In the genomic region with DNA sequence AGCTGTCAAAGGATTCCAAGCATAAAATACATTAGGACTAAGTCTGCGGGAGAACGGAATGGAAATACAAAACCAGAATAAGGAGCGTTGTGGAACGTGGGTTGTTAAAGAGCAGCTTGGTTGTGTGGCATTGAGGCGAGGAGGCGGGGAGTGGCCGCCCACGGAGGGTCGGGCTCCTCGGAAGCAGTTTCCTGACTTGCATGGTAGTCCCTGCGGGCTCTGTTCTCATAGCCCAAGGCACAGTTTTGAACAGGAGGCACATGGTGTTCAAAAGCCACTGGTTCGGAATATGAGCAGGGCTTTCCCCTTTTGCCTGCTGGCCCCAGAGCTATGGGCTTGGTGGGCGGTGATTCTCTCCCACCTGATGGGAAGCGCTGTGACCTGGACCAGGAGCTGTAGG, we compare ENCODE assay signal across 15 cellular contexts. TPM values are rescaled to one million over a fixed set of nuclear protein-coding genes. Genes with fewer than 3 reads are reported as not detected.
DNase-seq lines count a peak whose midpoint lies in the region; ATAC-seq and TF ChIP-seq lines count a peak whose summit lies in the region.
"Had no signal": no experiment of that assay in that cellular context is flagged by ENCODE, and none has a peak within 500 bp of the region (broad histone marks: within the 10 kb centered on the region; RNA-seq: fewer than 3 reads in every experiment).

No MANE protein-coding gene starts in this region.

- no peak overlapping the region for H3K4me3 ChIP-seq in Panc1 (ENCODE audit: low read depth in 2 of 2, low read length in 2 of 2)
- H3K4me3 ChIP-seq in sigmoid colon = no peak overlapping the region
- no peak overlapping the region for H3K4me3 ChIP-seq in breast epithelium
- H3K4me3 ChIP-seq: GM23248 had no signal

- H3K27me3 ChIP-seq in Panc1 (ENCODE audit: control insufficient read depth, insufficient read depth, low read length) (no peaks in the 10 kb centered on the region), sigmoid colon (no peaks in the 10 kb centered on the region), breast epithelium (no peaks in the 10 kb centered on the region)
- H3K27me3 ChIP-seq: BE2C had no signal

- TF ChIP-seq POLR2A in sigmoid colon (IDR thresholded peaks at IDR 0.05) = no peak
- TF ChIP-seq POLR2A in breast epithelium (IDR thresholded peaks at IDR 0.05) = no peak

- TF ChIP-seq EP300 in sigmoid colon (IDR thresholded peaks at IDR 0.05) = no peak

- H3K36me3 ChIP-seq in Panc1 (ENCODE audit: control insufficient read depth, insufficient read depth, low read length) (peaks cover 4% of the 10 kb centered on the region; the same call in 1 of the 2 replicates), sigmoid colon (peaks cover 4 to 21% (median 9%) of the 10 kb centered on the region in 4 donors), breast epithelium (no peaks in the 10 kb centered on the region)

- H3K27ac ChIP-seq in Panc1 (ENCODE audit: low read length) = no peak overlapping the region
- no peak overlapping the region for H3K27ac ChIP-seq in sigmoid colon
- H3K27ac ChIP-seq in breast epithelium = no peak overlapping the region
- H3K27ac ChIP-seq: C4-2B, GM23248, HL-60 had no signal

- in situ Hi-C loops in Panc1 (cut with HindIII; ENCODE audit: low pct_unique_long_range_greater_than_20kb, low sequenced_read_pairs) = no loop called here

- 92 to 94% methylated on average over 14 of the region's 14 CpGs for WGBS in sigmoid colon, 2 donors

- ATAC-seq in Panc1 = 0 out of 2 replicates have a peak, but pooled peaks have one; percentile 3
- ATAC-seq in HG02885 (IDR thresholded peaks at IDR 0.05; ENCODE audit: poor library complexity, unreplicated experiment) = no peak

- CTCF ChIA-PET in Panc1 (lab: Charles Lee) = no interaction called here

- no peak for TF ChIP-seq CTCF in Panc1 (IDR thresholded peaks at IDR 0.05)
- TF ChIP-seq CTCF in sigmoid colon (IDR thresholded peaks at IDR 0.05) = no peak
- TF ChIP-seq CTCF in breast epithelium (IDR thresholded peaks at IDR 0.05) = no peak

- H3K9me3 ChIP-seq in Panc1 (ENCODE audit: control insufficient read depth, insufficient read depth, low read depth, low read length) (no peaks in the 10 kb centered on the region), sigmoid colon (no peaks in the 10 kb centered on the region), breast epithelium (no peaks in the 10 kb centered on the region)
- H3K9me3 ChIP-seq: BE2C had no signal

- intact Hi-C loops in Panc1 (cut with micrococcal nuclease; ENCODE audit: unreplicated experiment) = no loop called here
- intact Hi-C loops in head of caudate nucleus (cut with DNase I) = no loop called here
- intact Hi-C loops in sigmoid colon (cut with DNase I) = no loop called here
- intact Hi-C loops in breast epithelium (cut with DNase I; ENCODE audit: low total_unique reads) = no loop called here

- BruUV-seq in Panc1 (replicated peaks; lab: Mats Ljungman, UMichigan) = no TSS peak

- DNase-seq in D341Med (ENCODE audit: low spot score) (peak; percentile 15), Panc1 (ENCODE audit: low read depth, low spot score) (no peak), head of caudate nucleus (peak in 26 of 42 donors; percentile 13 to 74 (median 48)), sigmoid colon (peak; percentile 36), breast epithelium (ENCODE audit: low spot score in 2 of 2) (no peak), KG1 (lab: John Stamatoyannopoulos, UW) (no peak)
- DNase-seq: CD4-positive, alpha-beta memory T cell; DMS53; GF-D8; GM23248; KBM-7 had no signal

- H3K4me1 ChIP-seq in Panc1 (ENCODE audit: control insufficient read depth, insufficient read depth, low read length) (no peaks in the 10 kb centered on the region), sigmoid colon (no peaks in the 10 kb centered on the region), breast epithelium (no peaks in the 10 kb centered on the region)
- H3K4me1 ChIP-seq: BE2C had no signal

- POLR2A ChIA-PET in Panc1 (lab: Charles Lee) = no interaction called here

RNA-seq across cellular contexts. Expression of a gene that starts 12.2 kb away (rescaled TPM):
- total RNA-seq in Panc1 (2021; ENCODE audit: unreplicated experiment) (29.3 TPM), sigmoid colon (10 to 100 TPM in 1 of 4 donors, 1 to 10 TPM in 3; 6.8 to 13.7 (median 8.5) TPM), breast epithelium (10 to 100 TPM; 11.2 to 16.7 (median 16.4) TPM)
- polyA plus RNA-seq in Panc1 (2012; ENCODE audit: insufficient read length) = 38.0 TPM
- 10 to 100 TPM in 1 of 3 donors, 1 to 10 TPM in 2; 3.9 to 22.4 (median 4.8) TPM for polyA plus RNA-seq in sigmoid colon

RNA-seq across cellular contexts. Expression of a gene that starts 12.3 kb away (rescaled TPM):
- 29.8 TPM for total RNA-seq in Panc1 (2021; ENCODE audit: unreplicated experiment)
- polyA plus RNA-seq in Panc1 (2012; ENCODE audit: insufficient read length) = 30.0 TPM
- 1 to 10 TPM; 5.4 to 9.4 (median 7.5) TPM for total RNA-seq in sigmoid colon
- 10 to 100 TPM; 11.4 to 34.9 (median 13.2) TPM for polyA plus RNA-seq in sigmoid colon
- total RNA-seq in breast epithelium = 10 to 100 TPM; 10.1 to 14.3 (median 11.1) TPM

Comparison
In these comparisons a context has a peak if more than half of its experiments do, and no peak if none do; other contexts are left out.
1. DNase-seq: peak in D341Med (single experiment), head of caudate nucleus (26 of 42) and sigmoid colon (single experiment); none in Panc1 (single experiment), breast epithelium (0 of 2) and KG1 (single experiment).